ENCODE assay signal across 8 cellular contexts in the genomic region with DNA sequence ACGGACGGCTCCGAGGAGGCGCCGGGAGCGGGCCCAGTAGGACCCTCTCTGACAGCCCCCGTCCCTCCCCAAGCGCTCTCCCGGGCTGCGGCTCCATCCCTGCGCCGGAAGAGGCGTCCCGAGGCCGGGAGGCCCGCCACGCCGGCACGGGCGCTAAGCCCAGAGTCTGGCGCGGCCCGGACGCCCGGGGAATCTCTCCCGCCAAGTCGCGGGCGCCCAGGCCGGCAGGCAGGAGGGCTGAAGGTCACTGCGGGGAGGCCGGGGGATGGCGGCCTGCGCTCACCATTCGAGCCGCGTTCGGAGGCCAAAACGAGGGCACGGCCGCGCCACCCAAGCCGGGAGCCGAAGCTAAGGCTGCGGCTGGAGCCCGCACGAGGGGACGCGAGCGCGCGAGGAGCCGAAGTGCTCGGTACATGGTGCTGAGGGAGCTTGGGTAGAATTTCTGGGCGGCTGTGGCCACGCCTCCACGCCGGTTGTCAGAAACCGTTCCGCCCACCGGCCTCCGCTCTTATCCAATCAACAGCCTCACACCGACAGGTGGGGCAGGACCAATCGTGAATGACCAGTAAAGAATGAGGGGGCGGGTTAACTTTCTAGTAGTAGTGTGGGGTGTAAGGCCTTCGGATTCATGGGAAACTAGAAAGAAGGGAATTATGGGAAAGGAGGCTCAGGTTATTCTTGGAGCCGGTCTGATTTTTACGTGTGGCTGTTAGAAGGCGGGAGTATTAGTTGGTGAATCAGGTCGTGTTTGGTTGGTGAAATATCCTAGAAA. TPM values are rescaled to one million over a fixed set of nuclear protein-coding genes. Genes with fewer than 3 reads are reported as not detected.
DNase-seq lines count a peak whose midpoint lies in the region; ATAC-seq and FAIRE-seq lines count a peak whose summit lies in the region.

FH (minus strand) TSS at position 448 of the 772 bp plus-strand sequence; CDS start at position 415, 33 bp downstream.

- H3K4me3 ChIP-seq in endocrine pancreas (ENCODE audit: control insufficient read depth, insufficient read depth, low read length) (peak within 1 kb of the TSS; percentile 87), mesenchymal stem cell (ENCODE audit: insufficient read depth in 1 of 2, low read depth in 1 of 2, low read length in 2 of 2) (peak within 1 kb of the TSS; percentile 85 to 93)

- under 1% methylated on average over 60 of the region's 70 CpGs for WGBS in mesenchymal stem cell

- H2BK120ac ChIP-seq in mesenchymal stem cell (ENCODE audit: low read depth, low read length): peak within 1 kb of the TSS; percentile 68

- peak within 1 kb of the TSS; percentile 87 for H3K18ac ChIP-seq in mesenchymal stem cell (ENCODE audit: low read depth in 1 of 2, low read length in 2 of 2)

- H3K9me3 ChIP-seq in endocrine pancreas (ENCODE audit: control insufficient read depth, low read length): no peaks in the 10 kb centered on the region
- H3K9me3 ChIP-seq in mesenchymal stem cell (ENCODE audit: control insufficient read depth, low read length): no peaks in the 10 kb centered on the region

- FAIRE-seq in HTR-8/SVneo (lab: Jason Lieb, UNC): peak; percentile 82

- H3K9ac ChIP-seq in endocrine pancreas (ENCODE audit: control insufficient read depth, insufficient read depth, low read length): peak within 1 kb of the TSS; percentile 93
- H3K9ac ChIP-seq in mesenchymal stem cell (ENCODE audit: low read length): peak within 1 kb of the TSS; percentile 90

- no peak within 1 kb of the TSS for H3K27ac ChIP-seq in mesenchymal stem cell (ENCODE audit: low read length, poor library complexity, severe bottlenecking)

- DNase-seq in COLO829 (ENCODE audit: low spot score) (peak; percentile 94), HTR-8/SVneo (ENCODE audit: insufficient read length, low spot score) (peak; percentile 93), NOMO-1 treated with dmso at 0.1 percent for 144 hours (lab: John Stamatoyannopoulos, UW; ENCODE audit: unreplicated experiment) (peak; percentile 98), mesenchymal stem cell (peak; percentile 99)
- peak; percentile 52 to 83 (median 76) for DNase-seq in activated CD8-positive, alpha-beta memory T cell treated with anti-CD3 and anti-CD28 coated beads for 48 hours (ENCODE audit: low read depth in 2 of 3, low spot score in 2 of 3)
- DNase-seq in stimulated activated CD8-positive, alpha-beta memory T cell treated with anti-CD3 and anti-CD28 coated beads, Interleukin-12 subunit alpha, Interleukin-12 subunit beta, amount 100 ng/mL, for 4 hours (ENCODE audit: low read depth): peak; percentile 84

- peak within 1 kb of the TSS; percentile 46 to 59 for H3K4ac ChIP-seq in mesenchymal stem cell (ENCODE audit: low read depth in 1 of 2, low read length in 2 of 2)

- H3K79me1 ChIP-seq in mesenchymal stem cell (replicated peaks; ENCODE audit: low read length, poor library complexity, severe bottlenecking): peaks cover 8% of the 10 kb centered on the region

- H2BK5ac ChIP-seq in mesenchymal stem cell (ENCODE audit: low read depth, low read length, poor library complexity, severe bottlenecking): no peak within 1 kb of the TSS

- H2AK5ac ChIP-seq in mesenchymal stem cell (ENCODE audit: low read length, severe bottlenecking): no peak within 1 kb of the TSS

- H3K4me1 ChIP-seq in endocrine pancreas (ENCODE audit: control insufficient read depth, insufficient read depth, low read length) (peaks cover 14% of the 10 kb centered on the region), mesenchymal stem cell (ENCODE audit: control insufficient read depth, insufficient read depth, low read depth, low read length) (peaks cover 2% of the 10 kb centered on the region)

- H2BK15ac ChIP-seq in mesenchymal stem cell (ENCODE audit: low read depth, poor library complexity, severe bottlenecking): peak within 1 kb of the TSS; percentile 48

- no peak within 1 kb of the TSS for H2BK12ac ChIP-seq in mesenchymal stem cell (ENCODE audit: low read length in 2 of 2)

- H3K27me3 ChIP-seq in endocrine pancreas (ENCODE audit: control insufficient read depth, insufficient read depth, low read length): no peaks in the 10 kb centered on the region
- peaks cover 0 to 14% of the 10 kb centered on the region in 2 experiments for H3K27me3 ChIP-seq in mesenchymal stem cell (ENCODE audit: control insufficient read depth in 1 of 2, insufficient read depth in 1 of 2, low read length in 2 of 2)

- peak within 1 kb of the TSS in 1 of 2 experiments; percentile 48 for H3K23ac ChIP-seq in mesenchymal stem cell (ENCODE audit: low read length in 2 of 2)

- ATAC-seq in GM21367 (IDR thresholded peaks at IDR 0.05; ENCODE audit: unreplicated experiment): peak; percentile 97

- H3K36me3 ChIP-seq in endocrine pancreas (ENCODE audit: control insufficient read depth, insufficient read depth, low read length) (peaks cover 6% of the 10 kb centered on the region), mesenchymal stem cell (ENCODE audit: control insufficient read depth in 1 of 2, insufficient read depth in 2 of 2, low read depth in 1 of 2, low read length in 2 of 2) (peaks cover 0 to 10% of the 10 kb centered on the region in 2 experiments)

- H3K4me2 ChIP-seq in mesenchymal stem cell (ENCODE audit: low read length, poor library complexity, severe bottlenecking): peak within 1 kb of the TSS; percentile 82

- peak within 1 kb of the TSS; percentile 17 for H4K8ac ChIP-seq in mesenchymal stem cell (ENCODE audit: low read length)

- H3K14ac ChIP-seq in mesenchymal stem cell (ENCODE audit: low read length in 2 of 2): peak within 1 kb of the TSS; percentile 45 to 80

- peak within 1 kb of the TSS; percentile 87 for H4K91ac ChIP-seq in mesenchymal stem cell (ENCODE audit: low read length)

- H2AFZ ChIP-seq in mesenchymal stem cell (ENCODE audit: low read depth, low read length): peak within 1 kb of the TSS; percentile 91

RNA-seq across cellular contexts. Expression of gene FH, which starts in this region (rescaled TPM):
- 40.5 TPM for polyA plus RNA-seq in mesenchymal stem cell (2013, experiment 1 of 2)
- polyA plus RNA-seq in mesenchymal stem cell (2013, experiment 2 of 2): 41.6 TPM
